20 cellular contexts compared by ENCODE assay signal in the genomic region with DNA sequence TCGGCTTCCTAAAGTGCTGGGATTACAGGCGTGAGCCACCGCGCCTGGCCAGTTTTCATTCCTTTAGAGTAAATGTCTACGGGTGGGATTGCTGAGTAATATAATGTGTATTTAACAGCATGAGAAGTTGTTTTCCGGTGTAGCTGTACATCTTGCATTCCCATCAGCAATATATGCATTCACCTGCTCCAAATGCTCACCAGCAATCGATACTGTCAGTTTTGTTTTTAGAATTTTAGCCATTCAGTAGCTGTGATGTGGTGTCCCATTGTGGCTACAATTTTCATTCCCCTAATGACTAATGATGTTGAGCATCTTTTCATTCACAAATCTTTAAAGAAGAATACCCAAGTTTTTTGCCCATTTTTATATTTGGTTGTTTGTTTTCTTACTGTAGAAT.
"Had no signal": no experiment of that assay in that cellular context is flagged by ENCODE, and none has a peak within 500 bp of the region (broad histone marks: within the 10 kb centered on the region; RNA-seq: fewer than 3 reads in every experiment).

No MANE protein-coding gene starts in this region.

- ATAC-seq: left lobe of liver had no signal

- H3K4me2 ChIP-seq: neural progenitor cell had no signal

- DNase-seq: activated CD4-positive, alpha-beta memory T cell treated with anti-CD3 and anti-CD28 coated beads for 36 hours; activated CD4-positive, alpha-beta T cell treated with anti-CD3 and anti-CD28 coated beads for 1 hour; activated naive CD4-positive, alpha-beta T cell; activated naive CD8-positive, alpha-beta T cell treated with anti-CD3 and anti-CD28 coated beads, Interleukin-2, amount 10 ng/mL, durations not matched to agents 7 days and 5 days; activated T-cell treated with anti-CD3 and anti-CD28 coated beads, Interleukin-2, amount 50 U/mL, for 48 hours; anterior cingulate cortex; brain microvascular endothelial cell; cortex of kidney; effector CD4-positive, alpha-beta T cell; esophagus squamous epithelium; hippocampal formation; mammary epithelial cell; naive B cell; ovary; sigmoid colon; stimulated activated CD4-positive, alpha-beta T cell treated with anti-CD3 and anti-CD28 coated beads, Interleukin-1b, Interleukin-23, amount 100 ng/mL, for 48 hours; thyroid gland had no signal

- H3K9ac ChIP-seq: neural progenitor cell had no signal

- H3K4me1 ChIP-seq: esophagus squamous epithelium, neural progenitor cell, sigmoid colon, thyroid gland had no signal

- H3K27ac ChIP-seq: brain microvascular endothelial cell, esophagus squamous epithelium, neural progenitor cell, ovary, sigmoid colon, thyroid gland, VCaP had no signal

- H3K36me3 ChIP-seq: brain microvascular endothelial cell, esophagus squamous epithelium, ovary, sigmoid colon, thyroid gland had no signal

- H3K27me3 ChIP-seq: brain microvascular endothelial cell, esophagus squamous epithelium, neural progenitor cell, ovary, sigmoid colon, thyroid gland had no signal

- H3K9me3 ChIP-seq: esophagus squamous epithelium, ovary, thyroid gland had no signal

- H3K4me3 ChIP-seq: esophagus squamous epithelium, neural progenitor cell, ovary, sigmoid colon, thyroid gland had no signal

- H2AFZ ChIP-seq: neural progenitor cell had no signal
